8 cellular contexts compared by ENCODE assay signal in the genomic region with DNA sequence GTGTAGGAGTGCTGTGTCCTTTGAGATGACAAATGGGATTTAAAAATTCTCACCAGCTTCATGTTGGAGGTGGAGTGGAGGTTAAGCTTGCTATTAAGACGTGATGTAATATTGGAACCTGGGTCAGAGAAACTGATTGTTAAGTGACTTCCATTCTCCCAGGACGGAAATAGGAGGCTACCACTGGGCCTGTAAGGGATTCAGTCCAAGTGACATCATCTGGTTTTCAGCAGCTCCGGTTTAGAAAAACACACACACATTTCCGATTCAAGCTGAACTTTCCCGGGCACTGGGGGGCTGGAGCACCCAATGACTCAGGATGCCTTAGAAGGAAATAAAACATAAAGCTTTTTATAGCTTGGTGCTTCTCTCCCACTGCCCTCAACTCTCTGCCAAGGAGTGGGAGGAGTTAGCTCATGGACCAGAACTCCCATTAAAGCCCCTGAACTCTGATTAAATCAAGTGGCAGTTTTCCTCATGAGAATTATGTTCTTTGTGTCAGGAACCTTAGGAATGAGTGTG. TPM values are rescaled to one million over a fixed set of nuclear protein-coding genes. Genes with fewer than 3 reads are reported as not detected.
DNase-seq lines count a peak whose midpoint lies in the region; ATAC-seq and TF ChIP-seq lines count a peak whose summit lies in the region.

No MANE protein-coding gene starts in this region.

- no peaks in the 10 kb centered on the region for H3K27me3 Mint-ChIP-seq in stimulated activated naive CD8-positive, alpha-beta T cell treated with anti-CD3 and anti-CD28 coated beads, Interleukin-15, amount 100 ng/mL, for 72 hours

- peak overlapping the region; percentile 92 to 95 for H3K27ac ChIP-seq in ascending aorta

- H3K27ac Mint-ChIP-seq in stimulated activated naive CD8-positive, alpha-beta T cell treated with anti-CD3 and anti-CD28 coated beads, Interleukin-15, amount 100 ng/mL, for 72 hours = peak overlapping the region; percentile 29 to 36

- peaks cover 18 to 23% of the 10 kb centered on the region in 2 donors for H3K36me3 ChIP-seq in ascending aorta

- H3K9me3 Mint-ChIP-seq in stimulated activated naive CD8-positive, alpha-beta T cell treated with anti-CD3 and anti-CD28 coated beads, Interleukin-15, amount 100 ng/mL, for 72 hours = no peaks in the 10 kb centered on the region

- H3K4me3 ChIP-seq in ascending aorta = peak overlapping the region in 1 of 2 donors; percentile 32

- no peaks in the 10 kb centered on the region for H3K27me3 ChIP-seq in ascending aorta

- no peak overlapping the region for H3K4me3 Mint-ChIP-seq in stimulated activated naive CD8-positive, alpha-beta T cell treated with anti-CD3 and anti-CD28 coated beads, Interleukin-15, amount 100 ng/mL, for 72 hours

- peaks cover 38% of the 10 kb centered on the region for H3K4me1 Mint-ChIP-seq in stimulated activated naive CD8-positive, alpha-beta T cell treated with anti-CD3 and anti-CD28 coated beads, Interleukin-15, amount 100 ng/mL, for 72 hours

- H3K9me3 ChIP-seq in ascending aorta = no peaks in the 10 kb centered on the region

- H3K4me1 ChIP-seq in ascending aorta = peaks cover 3 to 15% of the 10 kb centered on the region in 2 donors

- intact Hi-C loops in ascending aorta (cut with DNase I) = loop anchor here (1.0 to 10.0 kb wide), 2 partner anchors 10 to 1584 kb away; partner anchors contain the start of gene TTC8

- no peak for ATAC-seq in stimulated activated naive CD8-positive, alpha-beta T cell treated with anti-CD3 and anti-CD28 coated beads, Interleukin-15, amount 100 ng/mL, for 72 hours
- no peak for ATAC-seq in GM21825 (IDR thresholded peaks at IDR 0.05; ENCODE audit: unreplicated experiment)
- no peak for ATAC-seq in GM19463 (IDR thresholded peaks at IDR 0.05; ENCODE audit: unreplicated experiment)

- TF ChIP-seq CTCF in ascending aorta (IDR thresholded peaks at IDR 0.05) = no peak

- peak; percentile 82 for DNase-seq in HK-2 (ENCODE audit: unreplicated experiment)
- DNase-seq in ascending aorta (ENCODE audit: low spot score in 2 of 2) = peak; percentile 88 to 96
- DNase-seq in hippocampal formation (lab: John Stamatoyannopoulos, UW) = peak; percentile 17 to 25
- DNase-seq in stimulated activated naive CD8-positive, alpha-beta T cell treated with anti-CD3 and anti-CD28 coated beads, Interleukin-15, amount 100 ng/mL, for 72 hours = no peak
- DNase-seq in activated CD8-positive, alpha-beta memory T cell treated with anti-CD3 and anti-CD28 coated beads, Interleukin-2, amount 50 U/mL, for 4 hours = no peak
- no peak for DNase-seq in iPS-NIHi7 (ENCODE audit: extremely low spot score)

RNA-seq across cellular contexts. Expression of gene CALM1, which starts 12.4 kb away (rescaled TPM):
- 178 TPM for total RNA-seq in ascending aorta

Comparison
In these comparisons a context has a peak if more than half of its experiments do, and no peak if none do; other contexts are left out.
1. DNase-seq: peak in HK-2 (single experiment), ascending aorta (2 of 2) and hippocampal formation (2 of 2); none in stimulated activated naive CD8-positive, alpha-beta T cell treated with anti-CD3 and anti-CD28 coated beads, Interleukin-15, amount 100 ng/mL, for 72 hours (0 of 2), activated CD8-positive, alpha-beta memory T cell treated with anti-CD3 and anti-CD28 coated beads, Interleukin-2, amount 50 U/mL, for 4 hours (single experiment) and iPS-NIHi7 (single experiment).